Comparison of ENCODE assay signal across 8 cellular contexts in genomic region chr19:36139473-36140288, GRCh38. TPM values are rescaled to one million over a fixed set of nuclear protein-coding genes. Genes with fewer than 3 reads are reported as not detected.
A peak's percentile ranks its signal among the peaks of the same experiment; 100 is the strongest.
DNase-seq lines count a peak whose midpoint lies in the region; ATAC-seq, FAIRE-seq and TF ChIP-seq lines count a peak whose summit lies in the region.

CAPNS1 (plus strand) TSS chr19:36140066; CDS start chr19:36141012, 946 bp downstream.

- CTCF ChIA-PET in T-cell (lab: Charles Lee): interaction anchor here in 1 of 2 donors (1.5 kb wide), 1 partner anchor 11 kb away, joined by 10 read pairs; no protein-coding TSS in a partner anchor

- H3K36me3 ChIP-seq in adrenal gland (replicated peaks in 1 of 2): peaks cover 0 to 29% of the 10 kb centered on the region in 2 donors
- H3K36me3 ChIP-seq in psoas muscle (ENCODE audit: insufficient read depth in 1 of 2, low read depth in 1 of 2): peaks cover 0 to 30% of the 10 kb centered on the region in 2 donors

- ATAC-seq in HG02840 (IDR thresholded peaks at IDR 0.05; ENCODE audit: low FRiP score, unreplicated experiment): peak; percentile 86
- ATAC-seq in T-cell (replicated peaks in 1 of 4): peak; percentile 72 to 77 (median 74)
- ATAC-seq in left cardiac atrium: peak; percentile 93
- ATAC-seq in psoas muscle: peak; percentile 87 to 93 (median 92)

- H3K9me3 ChIP-seq in adrenal gland (replicated peaks in 1 of 3): no peaks in the 10 kb centered on the region
- H3K9me3 ChIP-seq in psoas muscle: no peaks in the 10 kb centered on the region

- peak within 1 kb of the TSS; percentile 96 to 99 (median 99) for H3K27ac ChIP-seq in adrenal gland
- H3K27ac ChIP-seq in psoas muscle: peak within 1 kb of the TSS; percentile 94

- intact Hi-C loops in adrenal gland (cut with DNase I): no loop called here
- intact Hi-C loops in left cardiac atrium (cut with DNase I): no loop called here
- intact Hi-C loops in psoas muscle (cut with DNase I): no loop called here

- peak within 1 kb of the TSS; percentile 66 to 98 (median 82) for H3K4me3 ChIP-seq in adrenal gland
- H3K4me3 ChIP-seq in psoas muscle: peak within 1 kb of the TSS; percentile 80

- 0 to 1% (median 0%) methylated on average over 25 to 74 of the region's 74 CpGs for WGBS in adrenal gland, 4 donors
- WGBS in psoas muscle, 3 donors: 0 to 1% (median 1%) methylated on average over 47 to 74 of the region's 74 CpGs

- H3K27me3 ChIP-seq in adrenal gland (no peaks in the 10 kb centered on the region), psoas muscle (ENCODE audit: insufficient read depth in 3 of 3, low read length in 2 of 3) (no peaks in the 10 kb centered on the region)

- H3K27me3 Mint-ChIP-seq in T-cell: no peaks in the 10 kb centered on the region

- H3K4me3 Mint-ChIP-seq in T-cell: peak within 1 kb of the TSS; percentile 94 to 96 (median 95)

- H3K27ac Mint-ChIP-seq in T-cell: peak within 1 kb of the TSS; percentile 93 to 96

- POLR2A ChIA-PET in T-cell (lab: Charles Lee): no interaction called here

- no peaks in the 10 kb centered on the region for H3K9me3 Mint-ChIP-seq in T-cell

- peak; percentile 66 for TF ChIP-seq POLR2A in GM12891 (IDR thresholded peaks at IDR 0.05; ENCODE audit: low read depth, low read length)
- peak; percentile 84 to 94 for TF ChIP-seq POLR2A in adrenal gland (IDR thresholded peaks at IDR 0.05)

- peaks cover 18% of the 10 kb centered on the region for H3K36me3 Mint-ChIP-seq in T-cell

- TF ChIP-seq CTCF in adrenal gland (IDR thresholded peaks at IDR 0.05) (no peak), psoas muscle (IDR thresholded peaks at IDR 0.05) (no peak)

- FAIRE-seq in GM12891 (lab: Jason Lieb, UNC): peak; percentile 98
- FAIRE-seq in urothelium cell line (lab: Jason Lieb, UNC): peak; percentile 73

- H3K4me1 Mint-ChIP-seq in T-cell: peaks cover 13 to 24% (median 19%) of the 10 kb centered on the region in 3 donors

- H3K4me1 ChIP-seq in adrenal gland (replicated peaks in 1 of 2) (peaks cover 16 to 21% of the 10 kb centered on the region in 2 donors), psoas muscle (peaks cover 11% of the 10 kb centered on the region)

- peak; percentile 96 for DNase-seq in GM12891 (ENCODE audit: insufficient read length, low spot score)
- peak; percentile 71 for DNase-seq in NCI-H1436 treated with DMSO at 0.1 percent for 48 hours (lab: John Stamatoyannopoulos, UW)
- peak; percentile 68 to 90 (median 83) for DNase-seq in T-cell
- peak; percentile 96 to 98 (median 97) for DNase-seq in adrenal gland
- DNase-seq in left cardiac atrium: peak; percentile 99
- DNase-seq in psoas muscle: peak; percentile 98 to 99
- DNase-seq in urothelium cell line (ENCODE audit: low spot score): peak; percentile 97

TF ChIP-seq in GM12891, 5 proteins besides CTCF, POLR2A, EP300 and RAD21:
- peak; percentile 76 for TF ChIP-seq POU2F2 (IDR thresholded peaks at IDR 0.05; ENCODE audit: low read depth, low read length)
- peak; percentile 63; the same call in 1 of the 2 replicates for TF ChIP-seq TAF1 (IDR thresholded peaks at IDR 0.05; ENCODE audit: low read depth, low read length)
- peak; percentile 7 for TF ChIP-seq PAX5 (IDR thresholded peaks at IDR 0.05; ENCODE audit: insufficient read depth, low read length, severe bottlenecking)
- TF ChIP-seq POLR2AphosphoS5 (IDR thresholded peaks at IDR 0.05; ENCODE audit: low read depth, low read length): peak; percentile 57; the same call in 1 of the 2 replicates
- no peak for TF ChIP-seq SPI1 (IDR thresholded peaks at IDR 0.05; ENCODE audit: low read depth, low read length)

RNA-seq across cellular contexts. Expression of gene CAPNS1, which starts in this region (rescaled TPM):
- 444 TPM for polyA plus RNA-seq in GM12891 (2012; ENCODE audit: low read depth, missing spikeins)
- total RNA-seq in T-cell (100 to 1,000 TPM; 214 to 339 (median 308) TPM), adrenal gland (100 to 1,000 TPM in 7 of 8 donors, 10 to 100 TPM in 1; 94.8 to 762 (median 415) TPM), left cardiac atrium (100 to 1,000 TPM; 614 TPM), psoas muscle (100 to 1,000 TPM; 465 to 626 (median 571) TPM)
- polyA plus RNA-seq in adrenal gland (100 to 1,000 TPM; 740 to 916 (median 745) TPM), psoas muscle (100 to 1,000 TPM; 464 to 484 (median 475) TPM)

Comparison
In these comparisons a context has a peak if more than half of its experiments do, and no peak if none do; other contexts are left out.
1. Peak in every context shown above with its lines: DNase-seq, ATAC-seq, H3K4me3 ChIP-seq and H3K27ac ChIP-seq.